ENCODE assay signal across 23 cellular contexts in genomic region chr12:45687081-45688015, GRCh38. TPM values are rescaled to one million over a fixed set of nuclear protein-coding genes. Genes with fewer than 3 reads are reported as not detected.
A peak's percentile ranks its signal among the peaks of the same experiment; 100 is the strongest.
DNase-seq lines count a peak whose midpoint lies in the region; ATAC-seq and TF ChIP-seq lines count a peak whose summit lies in the region.
"Had no signal": no experiment of that assay in that cellular context is flagged by ENCODE, and none has a peak within 500 bp of the region (broad histone marks: within the 10 kb centered on the region; RNA-seq: fewer than 3 reads in every experiment).

No MANE protein-coding gene starts in this region.

- H3K4me3 Mint-ChIP-seq in activated naive CD8-positive, alpha-beta T cell treated with anti-CD3 and anti-CD28 coated beads, Interleukin-2, amount 50 U/mL, for 24 hours = no peak overlapping the region
- H3K4me3 Mint-ChIP-seq in activated naive CD8-positive, alpha-beta T cell treated with anti-CD3 and anti-CD28 coated beads for 36 hours = no peak overlapping the region
- no peak overlapping the region for H3K4me3 Mint-ChIP-seq in chondrocyte (ENCODE audit: unreplicated experiment)
- H3K4me3 Mint-ChIP-seq in naive thymus-derived CD4-positive, alpha-beta T cell = no peak overlapping the region
- H3K4me3 Mint-ChIP-seq: CD4-positive, alpha-beta memory T cell had no signal

- CTCF ChIA-PET in naive thymus-derived CD4-positive, alpha-beta T cell (lab: Charles Lee) = interaction anchor here (1.0 kb wide), 1 partner anchor 36 kb away, joined by 3 read pairs; no protein-coding TSS in a partner anchor

- no peaks in the 10 kb centered on the region for H3K9me3 ChIP-seq in naive thymus-derived CD4-positive, alpha-beta T cell (ENCODE audit: control insufficient read depth in 2 of 3, low read length in 3 of 3)
- H3K9me3 ChIP-seq: BLaER1 treated with 17β-estradiol and CSF1 and Interleukin-3, amounts not matched to agents 10 nM and 100 nM; HAP-1; Peyer's patch had no signal

- H3K27ac Mint-ChIP-seq in activated naive CD8-positive, alpha-beta T cell treated with anti-CD3 and anti-CD28 coated beads, Interleukin-2, amount 50 U/mL, for 24 hours = no peak overlapping the region
- H3K27ac Mint-ChIP-seq in activated naive CD8-positive, alpha-beta T cell treated with anti-CD3 and anti-CD28 coated beads for 36 hours = no peak overlapping the region
- peak overlapping the region; percentile 27 for H3K27ac Mint-ChIP-seq in chondrocyte (ENCODE audit: unreplicated experiment)
- no peak overlapping the region for H3K27ac Mint-ChIP-seq in naive thymus-derived CD4-positive, alpha-beta T cell

- peaks cover 18% of the 10 kb centered on the region for H3K4me1 Mint-ChIP-seq in activated naive CD8-positive, alpha-beta T cell treated with anti-CD3 and anti-CD28 coated beads, Interleukin-2, amount 50 U/mL, for 24 hours
- peaks cover 18% of the 10 kb centered on the region for H3K4me1 Mint-ChIP-seq in activated naive CD8-positive, alpha-beta T cell treated with anti-CD3 and anti-CD28 coated beads for 36 hours
- H3K4me1 Mint-ChIP-seq in chondrocyte (ENCODE audit: low read depth) = peaks cover 11% of the 10 kb centered on the region
- H3K4me1 Mint-ChIP-seq in naive thymus-derived CD4-positive, alpha-beta T cell = peaks cover 0 to 19% (median 0%) of the 10 kb centered on the region in 7 donors
- H3K4me1 Mint-ChIP-seq: CD4-positive, alpha-beta memory T cell had no signal

- DNase-seq in activated naive CD8-positive, alpha-beta T cell treated with anti-CD3 and anti-CD28 coated beads, Interleukin-2, amount 50 U/mL, for 24 hours = no peak
- DNase-seq in activated naive CD8-positive, alpha-beta T cell treated with anti-CD3 and anti-CD28 coated beads for 36 hours = no peak
- DNase-seq in NCI-H69 (lab: John Stamatoyannopoulos, UW) = peak; percentile 68
- DNase-seq in chondrocyte (ENCODE audit: low spot score) = no peak
- no peak for DNase-seq in NCI-H510A (lab: John Stamatoyannopoulos, UW)
- no peak for DNase-seq in naive thymus-derived CD4-positive, alpha-beta T cell
- DNase-seq: ACHN; CD4-positive, alpha-beta memory T cell; DND-41; GM23248; KBM-7; NCI-H1092; NCI-H1436; NCI-H187 treated with DMSO at 0.1 percent for 48 hours; NCI-H2107; NCI-H446 treated with DMSO at 0.1 percent for 48 hours; Peyer's patch had no signal

- TF ChIP-seq CTCF in chondrocyte (IDR thresholded peaks at IDR 0.05) = no peak

- no peak overlapping the region for H3K27ac ChIP-seq in naive thymus-derived CD4-positive, alpha-beta T cell (ENCODE audit: low read depth, low read length)
- H3K27ac ChIP-seq: BLaER1 treated with 17β-estradiol and CSF1 and Interleukin-3, amounts not matched to agents 10 nM and 100 nM; GM23248; HL-60; Peyer's patch had no signal

- H3K27me3 Mint-ChIP-seq in activated naive CD8-positive, alpha-beta T cell treated with anti-CD3 and anti-CD28 coated beads, Interleukin-2, amount 50 U/mL, for 24 hours = no peaks in the 10 kb centered on the region
- peaks cover 8% of the 10 kb centered on the region for H3K27me3 Mint-ChIP-seq in activated naive CD8-positive, alpha-beta T cell treated with anti-CD3 and anti-CD28 coated beads for 36 hours
- H3K27me3 Mint-ChIP-seq in chondrocyte (ENCODE audit: low read depth) = peaks cover 2% of the 10 kb centered on the region
- peaks cover 0 to 20% (median 4%) of the 10 kb centered on the region in 5 donors for H3K27me3 Mint-ChIP-seq in naive thymus-derived CD4-positive, alpha-beta T cell

- H3K4me3 ChIP-seq in naive thymus-derived CD4-positive, alpha-beta T cell (ENCODE audit: low read length) = no peak overlapping the region
- H3K4me3 ChIP-seq: BLaER1 treated with 17β-estradiol and CSF1 and Interleukin-3, amounts not matched to agents 10 nM and 100 nM; GM12878; GM23248; HAP-1; Peyer's patch had no signal

- POLR2A ChIA-PET in naive thymus-derived CD4-positive, alpha-beta T cell (lab: Charles Lee) = no interaction called here

- no peaks in the 10 kb centered on the region for H3K36me3 Mint-ChIP-seq in activated naive CD8-positive, alpha-beta T cell treated with anti-CD3 and anti-CD28 coated beads, Interleukin-2, amount 50 U/mL, for 24 hours (ENCODE audit: low read depth)
- H3K36me3 Mint-ChIP-seq in activated naive CD8-positive, alpha-beta T cell treated with anti-CD3 and anti-CD28 coated beads for 36 hours = no peaks in the 10 kb centered on the region
- no peaks in the 10 kb centered on the region for H3K36me3 Mint-ChIP-seq in chondrocyte (ENCODE audit: low read depth)
- H3K36me3 Mint-ChIP-seq in naive thymus-derived CD4-positive, alpha-beta T cell = no peaks in the 10 kb centered on the region
- H3K36me3 Mint-ChIP-seq: CD4-positive, alpha-beta memory T cell had no signal

- peak; percentile 66 for ATAC-seq in activated naive CD8-positive, alpha-beta T cell treated with anti-CD3 and anti-CD28 coated beads, Interleukin-2, amount 50 U/mL, for 24 hours
- ATAC-seq in naive thymus-derived CD4-positive, alpha-beta T cell = no peak
- ATAC-seq in SK-N-SH treated with all-trans-retinoic acid at 6 μM for 48 hours = no peak
- ATAC-seq: GM12878, HepG2 had no signal

- H3K4me1 ChIP-seq in naive thymus-derived CD4-positive, alpha-beta T cell (ENCODE audit: control insufficient read depth in 2 of 2, insufficient read depth in 2 of 2, low read length in 2 of 2) = no peaks in the 10 kb centered on the region
- H3K4me1 ChIP-seq: BLaER1 treated with 17β-estradiol and CSF1 and Interleukin-3, amounts not matched to agents 10 nM and 100 nM; HAP-1; Peyer's patch had no signal

- intact Hi-C loops in naive thymus-derived CD4-positive, alpha-beta T cell (cut with micrococcal nuclease) = no loop called here

- H3K27me3 ChIP-seq in naive thymus-derived CD4-positive, alpha-beta T cell (ENCODE audit: control insufficient read depth in 2 of 2, insufficient read depth in 2 of 2, low read length in 2 of 2) = no peaks in the 10 kb centered on the region
- H3K27me3 ChIP-seq: BLaER1 treated with 17β-estradiol and CSF1 and Interleukin-3, amounts not matched to agents 10 nM and 100 nM; Peyer's patch had no signal

- no peaks in the 10 kb centered on the region for H3K36me3 ChIP-seq in naive thymus-derived CD4-positive, alpha-beta T cell (ENCODE audit: control insufficient read depth in 2 of 3, insufficient read depth in 3 of 3, low read length in 3 of 3)
- H3K36me3 ChIP-seq: BLaER1 treated with 17β-estradiol and CSF1 and Interleukin-3, amounts not matched to agents 10 nM and 100 nM; HAP-1; Peyer's patch had no signal

- H3K9me3 Mint-ChIP-seq in activated naive CD8-positive, alpha-beta T cell treated with anti-CD3 and anti-CD28 coated beads, Interleukin-2, amount 50 U/mL, for 24 hours = no peaks in the 10 kb centered on the region
- no peaks in the 10 kb centered on the region for H3K9me3 Mint-ChIP-seq in activated naive CD8-positive, alpha-beta T cell treated with anti-CD3 and anti-CD28 coated beads for 36 hours
- H3K9me3 Mint-ChIP-seq in chondrocyte (ENCODE audit: low read depth) = no peaks in the 10 kb centered on the region
- H3K9me3 Mint-ChIP-seq in naive thymus-derived CD4-positive, alpha-beta T cell = peaks cover 0 to 3% (median 0%) of the 10 kb centered on the region in 11 donors
- H3K9me3 Mint-ChIP-seq: CD4-positive, alpha-beta memory T cell had no signal

TF ChIP-seq in SK-N-SH treated with all-trans-retinoic acid at 6 μM for 48 hours, 23 proteins besides CTCF, POLR2A, EP300 and RAD21:
- TF ChIP-seq RARB (CRISPR knock-in tag; IDR thresholded peaks at IDR 0.05) (no peak), TOX (CRISPR knock-in tag; IDR thresholded peaks at IDR 0.05; ENCODE audit: borderline replicate concordance) (no peak), ISL1 (CRISPR knock-in tag; IDR thresholded peaks at IDR 0.05) (no peak), ZFP3 (CRISPR knock-in tag; IDR thresholded peaks at IDR 0.05) (no peak), ZNF8 (CRISPR knock-in tag; IDR thresholded peaks at IDR 0.05) (no peak), ZNF70 (CRISPR knock-in tag; IDR thresholded peaks at IDR 0.05) (no peak)
- TF ChIP-seq, protein P1, sequence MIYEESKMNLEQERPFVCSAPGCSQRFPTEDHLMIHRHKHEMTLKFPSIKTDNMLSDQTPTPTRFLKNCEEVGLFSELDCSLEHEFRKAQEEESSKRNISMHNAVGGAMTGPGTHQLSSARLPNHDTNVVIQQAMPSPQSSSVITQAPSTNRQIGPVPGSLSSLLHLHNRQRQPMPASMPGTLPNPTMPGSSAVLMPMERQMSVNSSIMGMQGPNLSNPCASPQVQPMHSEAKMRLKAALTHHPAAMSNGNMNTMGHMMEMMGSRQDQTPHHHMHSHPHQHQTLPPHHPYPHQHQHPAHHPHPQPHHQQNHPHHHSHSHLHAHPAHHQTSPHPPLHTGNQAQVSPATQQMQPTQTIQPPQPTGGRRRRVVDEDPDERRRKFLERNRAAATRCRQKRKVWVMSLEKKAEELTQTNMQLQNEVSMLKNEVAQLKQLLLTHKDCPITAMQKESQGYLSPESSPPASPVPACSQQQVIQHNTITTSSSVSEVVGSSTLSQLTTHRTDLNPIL (CRISPR knock-in tag; IDR thresholded peaks at IDR 0.05; ENCODE audit: low read depth) = no peak

RNA-seq across cellular contexts. Expression of gene ARID2, which starts 42.2 kb away (rescaled TPM):
- total RNA-seq in activated naive CD8-positive, alpha-beta T cell treated with anti-CD3 and anti-CD28 coated beads for 36 hours = 10 to 100 TPM; 18.5 to 19.9 TPM
- 23.0 to 34.5 TPM (median 25.1 TPM) in 3 replicates for total RNA-seq in chondrocyte
- total RNA-seq in naive thymus-derived CD4-positive, alpha-beta T cell = 10 to 100 TPM; 46.0 to 61.0 (median 50.8) TPM
- 10 to 100 TPM; 11.7 to 15.6 TPM for polyA plus RNA-seq in naive thymus-derived CD4-positive, alpha-beta T cell
